ENCODE assay signal across 12 cellular contexts in the genomic region with DNA sequence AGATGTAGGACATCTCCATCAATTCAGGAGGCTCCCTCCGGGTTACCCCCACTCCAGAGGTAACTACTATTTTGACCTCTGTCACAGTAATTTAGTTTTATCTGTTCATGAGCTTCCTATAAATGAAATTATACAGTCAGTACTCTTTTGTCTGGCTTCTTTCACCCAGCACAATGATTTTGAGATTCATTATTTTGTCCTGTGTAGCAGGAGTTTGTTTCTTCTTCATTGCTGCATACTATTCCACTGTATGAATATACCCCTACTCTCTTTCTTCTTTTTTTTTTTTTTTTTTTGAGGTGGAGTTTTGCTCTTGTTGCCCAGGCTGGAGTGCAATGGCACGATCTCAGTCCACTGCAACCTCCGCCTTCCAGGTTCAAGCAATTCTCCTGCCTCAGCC. TPM values are rescaled to one million over a fixed set of nuclear protein-coding genes. Genes with fewer than 3 reads are reported as not detected.
DNase-seq lines count a peak whose midpoint lies in the region; ATAC-seq, FAIRE-seq and TF ChIP-seq lines count a peak whose summit lies in the region.
"Had no signal": no experiment of that assay in that cellular context is flagged by ENCODE, and none has a peak within 500 bp of the region (broad histone marks: within the 10 kb centered on the region; RNA-seq: fewer than 3 reads in every experiment).

No MANE protein-coding gene starts in this region.

- no peaks in the 10 kb centered on the region for H3K9me3 ChIP-seq in CD8-positive, alpha-beta memory T cell (ENCODE audit: low read length)
- H3K9me3 ChIP-seq in adrenal gland (replicated peaks in 1 of 3) (no peaks in the 10 kb centered on the region), kidney (ENCODE audit: control insufficient read depth in 1 of 2, low read length in 2 of 2) (no peaks in the 10 kb centered on the region), small intestine (ENCODE audit: control insufficient read depth, low read depth) (no peaks in the 10 kb centered on the region)

- intact Hi-C loops in adrenal gland (cut with DNase I) = no loop called here
- intact Hi-C loops in kidney (cut with DNase I) = no loop called here

- FAIRE-seq in kidney (lab: Jason Lieb, UNC) (no peak), small intestine (lab: Jason Lieb, UNC) (no peak)

- peak overlapping the region in 7 of 8 donors; percentile 19 to 97 (median 34) for H3K27ac Mint-ChIP-seq in CD8-positive, alpha-beta memory T cell
- H3K27ac Mint-ChIP-seq: activated naive CD4-positive, alpha-beta T cell treated with anti-CD3 and anti-CD28 coated beads for 36 hours had no signal

- H3K36me3 ChIP-seq in CD8-positive, alpha-beta memory T cell (ENCODE audit: insufficient read depth, low read length) = peaks cover 25% of the 10 kb centered on the region
- H3K36me3 ChIP-seq in adrenal gland (replicated peaks in 1 of 2) (peaks cover 0 to 13% of the 10 kb centered on the region in 2 donors), kidney (ENCODE audit: control insufficient read depth in 1 of 2, insufficient read depth in 2 of 2, low read length in 2 of 2) (peaks cover 0 to under 1% of the 10 kb centered on the region in 2 donors), small intestine (ENCODE audit: control insufficient read depth in 2 of 2, insufficient read depth in 2 of 2, low read length in 2 of 2) (peaks cover 0 to 6% of the 10 kb centered on the region in 2 donors)

- no peak overlapping the region for H3K27ac ChIP-seq in CD8-positive, alpha-beta memory T cell (ENCODE audit: low read depth, low read length)
- H3K27ac ChIP-seq in adrenal gland (peak overlapping the region; percentile 92 to 97 (median 96)), kidney (ENCODE audit: low read depth in 2 of 2, low read length in 2 of 2) (peak overlapping the region; percentile 90 to 99), small intestine (ENCODE audit: low read depth in 1 of 2, low read length in 1 of 2) (peak overlapping the region; percentile 83 to 95)

- H3K27me3 Mint-ChIP-seq in CD8-positive, alpha-beta memory T cell = no peaks in the 10 kb centered on the region
- H3K27me3 Mint-ChIP-seq: stimulated activated naive B cell treated with anti-CD40 and anti-IgM and Interleukin-4, amounts not matched to agents 10 μg/mL and 1 μg/mL and 100 μg/mL, for 72 hours had no signal

- WGBS in adrenal gland, 4 donors = 85 to 94% (median 88%) methylated on average over 3 of the region's 3 CpGs
- WGBS in small intestine, 3 donors = 58 to 77% (median 69%) methylated on average over 3 of the region's 3 CpGs

- peak overlapping the region in 1 of 2 donors; percentile 28 for H3K9ac ChIP-seq in kidney (ENCODE audit: low read length in 2 of 2)

- H3K4me3 Mint-ChIP-seq in CD8-positive, alpha-beta memory T cell = no peak overlapping the region
- H3K4me3 Mint-ChIP-seq: activated naive CD4-positive, alpha-beta T cell treated with anti-CD3 and anti-CD28 coated beads for 36 hours; stimulated activated naive B cell treated with anti-CD40 and anti-IgM and Interleukin-4, amounts not matched to agents 10 μg/mL and 1 μg/mL and 100 μg/mL, for 72 hours had no signal

- no peak for ATAC-seq in omental fat pad (ENCODE audit: low FRiP score)
- ATAC-seq: stimulated activated naive B cell treated with anti-CD40 and anti-IgM and Interleukin-4, amounts not matched to agents 10 μg/mL and 1 μg/mL and 100 μg/mL, for 72 hours had no signal

- H3K4me3 ChIP-seq in CD8-positive, alpha-beta memory T cell (ENCODE audit: low read length) = no peak overlapping the region
- H3K4me3 ChIP-seq in adrenal gland (peak overlapping the region in 1 of 4 donors; percentile 37), kidney (ENCODE audit: low read length in 2 of 2) (no peak overlapping the region), small intestine (ENCODE audit: low read depth in 1 of 2, low read length in 2 of 2) (no peak overlapping the region)

- CTCF ChIA-PET in CD8-positive, alpha-beta memory T cell (lab: Charles Lee) = interaction anchor here (0.7 kb wide), 1 partner anchor 34 kb away, joined by 3 read pairs; no protein-coding TSS in a partner anchor

- no peaks in the 10 kb centered on the region for H3K27me3 ChIP-seq in CD8-positive, alpha-beta memory T cell (ENCODE audit: insufficient read depth, low read length, poor library complexity, severe bottlenecking)
- H3K27me3 ChIP-seq in adrenal gland = no peaks in the 10 kb centered on the region
- H3K27me3 ChIP-seq in small intestine (ENCODE audit: control insufficient read depth in 2 of 2, insufficient read depth in 2 of 2, low read length in 2 of 2) = no peaks in the 10 kb centered on the region

- H3K36me3 Mint-ChIP-seq in CD8-positive, alpha-beta memory T cell = peaks cover 18 to 39% (median 20%) of the 10 kb centered on the region in 3 donors

- no peaks in the 10 kb centered on the region for H3K9me3 Mint-ChIP-seq in CD8-positive, alpha-beta memory T cell
- H3K9me3 Mint-ChIP-seq: activated naive CD4-positive, alpha-beta T cell treated with anti-CD3 and anti-CD28 coated beads for 36 hours; stimulated activated naive B cell treated with anti-CD40 and anti-IgM and Interleukin-4, amounts not matched to agents 10 μg/mL and 1 μg/mL and 100 μg/mL, for 72 hours had no signal

- TF ChIP-seq POLR2A in adrenal gland (IDR thresholded peaks at IDR 0.05) = no peak

- TF ChIP-seq CTCF in adrenal gland (IDR thresholded peaks at IDR 0.05) = no peak
- TF ChIP-seq CTCF in kidney (IDR thresholded peaks at IDR 0.05; ENCODE audit: borderline replicate concordance, extremely low read depth, insufficient read depth) = no peak
- no peak for TF ChIP-seq CTCF in omental fat pad (IDR thresholded peaks at IDR 0.05)

- peaks cover 64% of the 10 kb centered on the region for H3K4me1 ChIP-seq in CD8-positive, alpha-beta memory T cell (ENCODE audit: insufficient read depth, low read length)
- H3K4me1 ChIP-seq in adrenal gland (replicated peaks in 1 of 2) (peaks cover 41 to 67% of the 10 kb centered on the region in 2 donors), kidney (ENCODE audit: control insufficient read depth in 1 of 2, insufficient read depth in 1 of 2, low read depth in 1 of 2, low read length in 2 of 2) (peaks cover 23 to 37% of the 10 kb centered on the region in 2 donors), small intestine (ENCODE audit: control insufficient read depth in 2 of 2, insufficient read depth in 1 of 2, low read depth in 1 of 2, low read length in 1 of 2) (peaks cover 6 to 23% of the 10 kb centered on the region in 2 donors)

- H3K4me1 Mint-ChIP-seq in CD8-positive, alpha-beta memory T cell = peaks cover 69 to 85% (median 75%) of the 10 kb centered on the region in 3 donors

- DNase-seq in CD8-positive, alpha-beta memory T cell = no peak
- DNase-seq in adrenal gland = no peak
- no peak for DNase-seq in kidney
- DNase-seq in small intestine = no peak
- no peak for DNase-seq in Kasumi-1 (lab: John Stamatoyannopoulos, UW)
- DNase-seq in NCI-H1694 treated with DMSO at 0.1 percent for 48 hours (lab: John Stamatoyannopoulos, UW) = no peak
- no peak for DNase-seq in omental fat pad (ENCODE audit: low spot score)
- DNase-seq in activated CD4-positive, alpha-beta T cell treated with anti-CD3 and anti-CD28 coated beads for 4 hours = no peak
- DNase-seq: activated CD4-positive, alpha-beta T cell treated with anti-CD3 and anti-CD28 coated beads for 1 hour; activated naive CD4-positive, alpha-beta T cell treated with anti-CD3 and anti-CD28 coated beads for 36 hours; stimulated activated naive B cell treated with anti-CD40 and anti-IgM and Interleukin-4, amounts not matched to agents 10 μg/mL and 1 μg/mL and 100 μg/mL, for 72 hours had no signal

- POLR2A ChIA-PET in CD8-positive, alpha-beta memory T cell (lab: Charles Lee) = interaction anchor here (0.5 to 1.1 kb wide), 3 partner anchors 12 to 50 kb away, joined by 3 to 8 read pairs (median 5); a partner anchor contains a TSS

RNA-seq across cellular contexts. Expression of a gene that starts 11.8 kb away (rescaled TPM):
- 10 to 100 TPM; 14.0 to 15.7 TPM for total RNA-seq in CD8-positive, alpha-beta memory T cell
- polyA plus RNA-seq in CD8-positive, alpha-beta memory T cell = 18.4 TPM
- 10 to 100 TPM; 21.2 to 50.3 (median 27.3) TPM for total RNA-seq in adrenal gland
- polyA plus RNA-seq in adrenal gland = 10 to 100 TPM in 2 of 3 donors, 1 to 10 TPM in 1; 9.6 to 10.5 (median 10.2) TPM
- 19.5 TPM for total RNA-seq in kidney
- polyA plus RNA-seq in kidney (ENCODE audit: insufficient read depth, low read depth, low replicate concordance) = 16.0 TPM
- 10 to 100 TPM; 11.6 to 14.7 (median 12.4) TPM for polyA plus RNA-seq in small intestine
- 10 to 100 TPM; 10.9 to 19.2 (median 11.4) TPM for total RNA-seq in omental fat pad

RNA-seq across cellular contexts. Expression of a gene that starts 12.4 kb away (rescaled TPM):
- total RNA-seq in CD8-positive, alpha-beta memory T cell = 10 to 100 TPM; 78.0 to 81.6 TPM
- 61.6 TPM for polyA plus RNA-seq in CD8-positive, alpha-beta memory T cell
- total RNA-seq in adrenal gland (10 to 100 TPM in 7 of 8 donors, 1 to 10 TPM in 1; 9.9 to 24.4 (median 14.7) TPM), kidney (40.3 TPM), omental fat pad (10 to 100 TPM; 11.7 to 44.3 (median 25.6) TPM)
- polyA plus RNA-seq in adrenal gland (10 to 100 TPM in 2 of 3 donors, 1 to 10 TPM in 1; 5.5 to 61.7 (median 35.8) TPM), kidney (ENCODE audit: insufficient read depth, low read depth, low replicate concordance) (24.1 TPM), small intestine (10 to 100 TPM; 15.7 to 53.8 (median 15.9) TPM)

RNA-seq across cellular contexts. Expression of a gene that starts 22.0 kb away (rescaled TPM):
- 10 to 100 TPM; 66.4 to 69.9 TPM for total RNA-seq in CD8-positive, alpha-beta memory T cell
- 1.7 TPM for polyA plus RNA-seq in CD8-positive, alpha-beta memory T cell
- total RNA-seq in adrenal gland (100 to 1,000 TPM in 4 of 8 donors, 10 to 100 TPM in 4; 54.4 to 112 (median 102) TPM), kidney (99.8 TPM), omental fat pad (10 to 100 TPM; 52.2 to 98.4 (median 76.8) TPM)
- polyA plus RNA-seq in adrenal gland (10 to 100 TPM; 25.8 to 54.8 (median 41.8) TPM), kidney (ENCODE audit: insufficient read depth, low read depth, low replicate concordance) (56.2 TPM), small intestine (10 to 100 TPM; 60.4 to 73.2 (median 60.5) TPM)

RNA-seq across cellular contexts. Expression of a gene that starts 27.3 kb away (rescaled TPM):
- under 1 TPM; 0.13 to 0.24 TPM for total RNA-seq in CD8-positive, alpha-beta memory T cell
- not detected for polyA plus RNA-seq in CD8-positive, alpha-beta memory T cell
- total RNA-seq in adrenal gland (1 to 10 TPM in 1 of 8 donors, under 1 TPM in 6, not detected in 1; 0.14 to 1.4 (median 0.26) TPM), kidney (3.4 TPM), omental fat pad (under 1 TPM in 1 of 4 donors, not detected in 3; 0.56 TPM)
- polyA plus RNA-seq in adrenal gland (under 1 TPM in 2 of 3 donors, not detected in 1; 0.40 to 0.81 TPM), kidney (ENCODE audit: insufficient read depth, low read depth, low replicate concordance) (3.8 TPM), small intestine (under 1 TPM in 1 of 3 donors, not detected in 2; 0.06 TPM)
- total RNA-seq: activated naive CD4-positive, alpha-beta T cell treated with anti-CD3 and anti-CD28 coated beads for 36 hours; RPMI7951 had no signal

RNA-seq across cellular contexts. Expression of a gene that starts 38.1 kb away (rescaled TPM):
- 10 to 100 TPM; 34.3 to 34.8 TPM for total RNA-seq in CD8-positive, alpha-beta memory T cell
- 8.1 TPM for polyA plus RNA-seq in CD8-positive, alpha-beta memory T cell
- total RNA-seq in adrenal gland = 10 to 100 TPM; 28.1 to 46.7 (median 38.9) TPM
- polyA plus RNA-seq in adrenal gland = 10 to 100 TPM in 2 of 3 donors, 1 to 10 TPM in 1; 10.0 to 28.4 (median 20.6) TPM
- total RNA-seq in kidney = 46.8 TPM
- 10.0 TPM for polyA plus RNA-seq in kidney (ENCODE audit: insufficient read depth, low read depth, low replicate concordance)
- 10 to 100 TPM in 2 of 3 donors, 1 to 10 TPM in 1; 6.2 to 32.7 (median 11.6) TPM for polyA plus RNA-seq in small intestine
- total RNA-seq in omental fat pad = 10 to 100 TPM; 21.8 to 37.8 (median 29.7) TPM
